ENCODE assay signal across 21 cellular contexts in the genomic region with DNA sequence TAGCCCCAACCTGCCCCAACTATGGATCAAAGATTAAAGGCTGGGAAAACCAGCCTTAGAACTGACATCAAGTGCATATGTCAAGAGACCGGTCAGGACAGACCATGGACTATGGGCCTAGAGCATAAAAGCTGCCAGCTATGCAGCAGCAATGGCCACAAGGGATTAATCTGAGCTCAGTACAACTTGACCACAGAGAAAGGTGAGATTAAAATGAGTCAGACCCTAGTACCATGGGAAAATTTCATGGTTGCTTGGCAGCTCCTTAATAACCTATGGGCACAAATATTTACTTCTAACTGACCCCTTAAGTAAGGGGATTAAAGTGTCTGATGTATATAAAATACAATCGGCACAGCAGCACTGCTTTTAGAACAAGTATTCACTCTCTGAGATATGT.
"Had no signal": no experiment of that assay in that cellular context is flagged by ENCODE, and none has a peak within 500 bp of the region (broad histone marks: within the 10 kb centered on the region; RNA-seq: fewer than 3 reads in every experiment).

No MANE protein-coding gene starts in this region.

- H3K27me3 Mint-ChIP-seq: activated B cell treated with CpG ODN at 0.5 μM for 24 hours; dendritic cell treated with granulocyte-macrophage colony-stimulating factor and Interleukin-4, amounts not matched to agents 40 ng/mL and 50 ng/mL, for 4 days had no signal

- H3K9me3 Mint-ChIP-seq: natural killer cell treated with Interleukin-12 subunit alpha and Interleukin-12 subunit beta and Interleukin-15 and Interleukin-18, amount 100 ng/mL, for 72 hours had no signal

- H3K4me1 Mint-ChIP-seq: activated B cell treated with CpG ODN at 0.5 μM for 24 hours; activated naive CD4-positive, alpha-beta T cell treated with anti-CD3 and anti-CD28 coated beads, Interleukin-2, amount 50 U/mL, for 24 hours had no signal

- H3K27ac ChIP-seq: body of pancreas, gastrocnemius medialis, left lung, transverse colon had no signal

- H3K27me3 ChIP-seq: body of pancreas, gastrocnemius medialis, left lung, transverse colon had no signal

- H3K4me1 ChIP-seq: body of pancreas, left lung had no signal

- ATAC-seq: activated CD8-positive, alpha-beta T cell treated with anti-CD3 and anti-CD28 coated beads for 36 hours; body of pancreas; gastrocnemius medialis; left lung; natural killer cell treated with Interleukin-12 subunit alpha and Interleukin-12 subunit beta and Interleukin-15 and Interleukin-18, amount 100 ng/mL, for 72 hours; right cardiac atrium; stimulated activated naive CD8-positive, alpha-beta T cell treated with anti-CD3 and anti-CD28 coated beads, Interleukin-15, Interleukin-2, amounts not matched to agents 100 U/mL and 50 U/mL, for 24 hours had no signal

- H3K36me3 ChIP-seq: gastrocnemius medialis, left lung, transverse colon had no signal

- H3K4me3 Mint-ChIP-seq: activated B cell treated with CpG ODN at 0.5 μM for 24 hours; activated CD8-positive, alpha-beta T cell treated with anti-CD3 and anti-CD28 coated beads for 36 hours; activated naive CD4-positive, alpha-beta T cell treated with anti-CD3 and anti-CD28 coated beads, Interleukin-2, amount 50 U/mL, for 24 hours; dendritic cell treated with granulocyte-macrophage colony-stimulating factor and Interleukin-4, amounts not matched to agents 40 ng/mL and 50 ng/mL, for 4 days; natural killer cell treated with Interleukin-12 subunit alpha and Interleukin-12 subunit beta and Interleukin-15 and Interleukin-18, amount 100 ng/mL, for 72 hours; T-helper 2 cell treated with Interferon-gamma antibody and Interleukin-4, amounts not matched to agents 5 μg/mL and 100 μg/mL, for 36 hours had no signal

- H3K9me3 ChIP-seq: body of pancreas, gastrocnemius medialis, left lung, transverse colon had no signal

- H3K36me3 Mint-ChIP-seq: natural killer cell treated with Interleukin-12 subunit alpha and Interleukin-12 subunit beta and Interleukin-15 and Interleukin-18, amount 100 ng/mL, for 72 hours had no signal

- DNase-seq: activated B cell treated with CpG ODN at 0.5 μM for 24 hours; activated CD4-positive, alpha-beta T cell treated with anti-CD3 and anti-CD28 coated beads for 48 hours; activated CD8-positive, alpha-beta memory T cell treated with anti-CD3 and anti-CD28 coated beads, Interleukin-2, amount 50 U/mL, for 4 hours; activated CD8-positive, alpha-beta T cell treated with anti-CD3 and anti-CD28 coated beads for 36 hours; activated effector memory CD4-positive, alpha-beta T cell treated with anti-CD3 and anti-CD28 coated beads, Interleukin-2, amount 50 U/mL, for 16 hours; activated T-cell treated with anti-CD3 and anti-CD28 coated beads, Interleukin-2, amount 50 U/mL, for 48 hours; amniotic stem cell; body of pancreas; cerebellar nuclear complex; effector memory CD4-positive, alpha-beta T cell; gastrocnemius medialis; left lung; nucleus accumbens; right cardiac atrium; small intestine; stimulated activated naive CD8-positive, alpha-beta T cell treated with anti-CD3 and anti-CD28 coated beads, Interleukin-15, Interleukin-2, amounts not matched to agents 100 U/mL and 50 U/mL, for 24 hours; transverse colon had no signal

- H3K27ac Mint-ChIP-seq: activated B cell treated with CpG ODN at 0.5 μM for 24 hours; activated CD8-positive, alpha-beta T cell treated with anti-CD3 and anti-CD28 coated beads for 36 hours; activated naive CD4-positive, alpha-beta T cell treated with anti-CD3 and anti-CD28 coated beads, Interleukin-2, amount 50 U/mL, for 24 hours; dendritic cell treated with granulocyte-macrophage colony-stimulating factor and Interleukin-4, amounts not matched to agents 40 ng/mL and 50 ng/mL, for 4 days; natural killer cell treated with Interleukin-12 subunit alpha and Interleukin-12 subunit beta and Interleukin-15 and Interleukin-18, amount 100 ng/mL, for 72 hours; T-helper 2 cell treated with Interferon-gamma antibody and Interleukin-4, amounts not matched to agents 5 μg/mL and 100 μg/mL, for 36 hours had no signal

- H3K4me3 ChIP-seq: body of pancreas, gastrocnemius medialis, left lung, transverse colon had no signal
